ENCODE assay signal across 23 cellular contexts in genomic region chr13:71962735-71963134, GRCh38.
"Had no signal": no experiment of that assay in that cellular context is flagged by ENCODE, and none has a peak within 500 bp of the region (broad histone marks: within the 10 kb centered on the region; RNA-seq: fewer than 3 reads in every experiment).

No MANE protein-coding gene starts in this region.

- H3K36me3 Mint-ChIP-seq: mesothelial cell of epicardium, naive B cell had no signal

- H3K36me3 ChIP-seq: esophagus muscularis mucosa, gastroesophageal sphincter, heart left ventricle, left lung, lower lobe of right lung had no signal

- FAIRE-seq: colon, endothelial cell of umbilical vein, islet of Langerhans, keratinocyte had no signal

- ATAC-seq: foreskin keratinocyte, gastroesophageal sphincter, heart left ventricle, left cardiac atrium, left lung, left ventricle myocardium superior, lower lobe of right lung, mucosa of descending colon had no signal

- H3K27ac Mint-ChIP-seq: mesothelial cell of epicardium, naive B cell had no signal

- H3K4me1 Mint-ChIP-seq: naive B cell had no signal

- H3K9me3 Mint-ChIP-seq: naive B cell had no signal

- H3K79me2 ChIP-seq: hepatocyte had no signal

- H3K27me3 ChIP-seq: dorsolateral prefrontal cortex, esophagus muscularis mucosa, foreskin keratinocyte, gastroesophageal sphincter, heart left ventricle, hepatocyte, left lung had no signal

- DNase-seq: dermis blood vessel endothelial cell; dorsolateral prefrontal cortex; effector CD4-positive, alpha-beta T cell; effector memory CD4-positive, alpha-beta T cell; foreskin keratinocyte; heart left ventricle; hypothalamus; left cardiac atrium; left lung; left ventricle myocardium superior; lower lobe of right lung; mesenchymal stem cell; mucosa of descending colon; naive B cell had no signal

- H2AFZ ChIP-seq: hepatocyte had no signal

- H3K4me3 Mint-ChIP-seq: mesothelial cell of epicardium, naive B cell had no signal

- H3K4me3 ChIP-seq: coronary artery, dorsolateral prefrontal cortex, esophagus muscularis mucosa, gastroesophageal sphincter, heart left ventricle, hepatocyte, left lung, lower lobe of right lung, mucosa of descending colon had no signal

- H3K9me3 ChIP-seq: esophagus muscularis mucosa, gastroesophageal sphincter, heart left ventricle, left lung, lower lobe of right lung, mucosa of descending colon had no signal

- H3K27ac ChIP-seq: coronary artery, dorsolateral prefrontal cortex, esophagus muscularis mucosa, foreskin keratinocyte, gastroesophageal sphincter, heart left ventricle, hepatocyte, left lung, lower lobe of right lung had no signal

- H3K4me2 ChIP-seq: hepatocyte had no signal

- H3K4me1 ChIP-seq: esophagus muscularis mucosa, foreskin keratinocyte, gastroesophageal sphincter, heart left ventricle, left lung, lower lobe of right lung had no signal

- H3K27me3 Mint-ChIP-seq: naive B cell had no signal
